In genomic region chr4:167595898-167596297, GRCh38 we compare ENCODE assay signal across 15 cellular contexts.
DNase-seq lines count a peak whose midpoint lies in the region; ATAC-seq, FAIRE-seq and TF ChIP-seq lines count a peak whose summit lies in the region.
"Had no signal": no experiment of that assay in that cellular context is flagged by ENCODE, and none has a peak within 500 bp of the region (broad histone marks: within the 10 kb centered on the region; RNA-seq: fewer than 3 reads in every experiment).

No MANE protein-coding gene starts in this region.

- BruUV-seq in mammary epithelial cell (replicated peaks; lab: Mats Ljungman, UMichigan) (no TSS peak), MCF 10A (replicated peaks; lab: Mats Ljungman, UMichigan) (no TSS peak), GM12878 (replicated peaks; lab: Mats Ljungman, UMichigan) (no TSS peak)

- H3K9me3 ChIP-seq in mammary epithelial cell (replicated peaks; ENCODE audit: insufficient read depth, low read length) (no peaks in the 10 kb centered on the region), GM12878 (replicated peaks; ENCODE audit: control insufficient read depth, insufficient read depth, low read length) (no peaks in the 10 kb centered on the region)
- H3K9me3 ChIP-seq: BE2C had no signal

- no peaks in the 10 kb centered on the region for H3K9me3 Mint-ChIP-seq in MCF 10A (ENCODE audit: unreplicated experiment)
- peaks cover 3% of the 10 kb centered on the region for H3K9me3 Mint-ChIP-seq in activated T-helper 2 cell treated with anti-CD3 and anti-CD28 coated beads, Interferon-gamma antibody, Interleukin-2, Interleukin-4, amounts not matched to agents 10 μg/mL and 5 μg/mL and 100 μg/mL, durations not matched to agents 14 hours and 24 hours and 36 hours

- H3K4me2 ChIP-seq in mammary epithelial cell (ENCODE audit: insufficient read depth, low read depth, low read length) (peak overlapping the region; percentile 5), GM12878 (ENCODE audit: control insufficient read depth, insufficient read depth) (no peak overlapping the region)

- intact Hi-C loops in mammary epithelial cell (cut with micrococcal nuclease) (no loop called here), MCF 10A (cut with micrococcal nuclease) (no loop called here), GM12878 (cut with micrococcal nuclease; ENCODE audit: unreplicated experiment) (no loop called here), head of caudate nucleus (cut with DNase I) (no loop called here)
- intact Hi-C loops in activated T-helper 2 cell treated with anti-CD3 and anti-CD28 coated beads, Interferon-gamma antibody, Interleukin-2, Interleukin-4, amounts not matched to agents 10 μg/mL and 5 μg/mL and 100 μg/mL, durations not matched to agents 14 hours and 24 hours and 36 hours (cut with micrococcal nuclease), result no loop called here

- in situ Hi-C loops in mammary epithelial cell (cut with MboI; ENCODE audit: low sequenced_read_pairs in 2 of 2) (no loop called here), GM12878 (cut with MboI) (no loop called here)

- POLR2A ChIA-PET in MCF 10A (lab: Yijun Ruan, JAX) (no interaction called here), GM12878 (lab: Charles Lee) (no interaction called here)

- RAD21 ChIA-PET in GM12878 (lab: Charles Lee; ENCODE audit: unreplicated experiment), result no interaction called here

- H3K36me3 ChIP-seq in mammary epithelial cell (ENCODE audit: insufficient read depth, low read length) (no peaks in the 10 kb centered on the region), GM12878 (ENCODE audit: control insufficient read depth in 2 of 2, insufficient read depth in 2 of 2, low read length in 1 of 2) (no peaks in the 10 kb centered on the region)
- H3K36me3 ChIP-seq: BE2C had no signal

- no peak for TF ChIP-seq CTCF in mammary epithelial cell (conservative IDR thresholded peaks at IDR 0.05 in 1 of 2, IDR thresholded peaks at IDR 0.05 in 1 of 2; ENCODE audit: extremely low read depth in 1 of 2, insufficient read depth in 1 of 2, low read depth in 1 of 2, low read length in 2 of 2)
- no peak for TF ChIP-seq CTCF in MCF 10A (IDR thresholded peaks at IDR 0.05; ENCODE audit: unreplicated experiment)
- no peak for TF ChIP-seq CTCF in GM12878 (IDR thresholded peaks at IDR 0.05 in 2 of 3, conservative IDR thresholded peaks at IDR 0.05 in 1 of 3; ENCODE audit: control insufficient read depth in 2 of 3, extremely low read depth in 1 of 3, insufficient read depth in 1 of 3, low read depth in 3 of 3, low read length in 3 of 3)
- TF ChIP-seq CTCF in D721Med (IDR thresholded peaks at IDR 0.05; ENCODE audit: insufficient read depth, missing control alignments), result no peak

- H3K4me3 ChIP-seq in mammary epithelial cell (replicated peaks in 1 of 3; ENCODE audit: insufficient read depth in 1 of 3, low read depth in 2 of 3, low read length in 3 of 3), result no peak overlapping the region
- no peak overlapping the region for H3K4me3 ChIP-seq in GM12878
- H3K4me3 ChIP-seq: GM23248 had no signal

- H3K4me1 Mint-ChIP-seq in MCF 10A (ENCODE audit: insufficient read depth, unreplicated experiment), result no peaks in the 10 kb centered on the region
- H3K4me1 Mint-ChIP-seq in activated T-helper 2 cell treated with anti-CD3 and anti-CD28 coated beads, Interferon-gamma antibody, Interleukin-2, Interleukin-4, amounts not matched to agents 10 μg/mL and 5 μg/mL and 100 μg/mL, durations not matched to agents 14 hours and 24 hours and 36 hours (ENCODE audit: low read depth), result no peaks in the 10 kb centered on the region
- H3K4me1 Mint-ChIP-seq: CD4-positive, alpha-beta memory T cell had no signal

- H3K9ac ChIP-seq in mammary epithelial cell (ENCODE audit: insufficient read depth, low read length) (no peak overlapping the region), GM12878 (ENCODE audit: control insufficient read depth, insufficient read depth, low read length) (no peak overlapping the region)
- H3K9ac ChIP-seq: GM23248 had no signal

- H3K79me2 ChIP-seq in mammary epithelial cell (ENCODE audit: insufficient read depth, low read length) (no peaks in the 10 kb centered on the region), GM12878 (ENCODE audit: control insufficient read depth, insufficient read depth, low read length) (no peaks in the 10 kb centered on the region)

- peak overlapping the region; percentile 50 for H2AFZ ChIP-seq in mammary epithelial cell (ENCODE audit: low read depth, low read length)
- H2AFZ ChIP-seq in GM12878 (ENCODE audit: control insufficient read depth, low read depth, low read length), result no peak overlapping the region
- H2AFZ ChIP-seq: GM23248 had no signal

- TF ChIP-seq RAD21 in GM12878 (IDR thresholded peaks at IDR 0.05; ENCODE audit: insufficient read depth, low read depth, low read length), result no peak

- CTCF ChIA-PET in mammary epithelial cell (lab: Charles Lee; ENCODE audit: low non-redundant PET) (no interaction called here), MCF 10A (lab: Yijun Ruan, JAX) (no interaction called here), GM12878 (lab: Yijun Ruan, JAX) (no interaction called here)

- SMC1A ChIA-PET in GM12878 (lab: Charles Lee; ENCODE audit: uncharacterized antibody, unreplicated experiment), result no interaction called here

- no peak for TF ChIP-seq EP300 in GM12878 (IDR thresholded peaks at IDR 0.05; ENCODE audit: borderline replicate concordance in 1 of 2, control insufficient read depth in 1 of 2, low read depth in 2 of 2, low read length in 2 of 2)

- 18% methylated on average over 3 of the region's 3 CpGs for WGBS in mammary epithelial cell (ENCODE audit: low coverage, missing lambda C conversion rate)
- WGBS in GM12878 (ENCODE audit: insufficient coverage, insufficient replicate concordance, low lambda C conversion rate, missing lambda C conversion rate), result 35% methylated on average over 3 of the region's 3 CpGs

- no peak for TF ChIP-seq POLR2A in GM12878 (IDR thresholded peaks at IDR 0.05; ENCODE audit: low read depth, low read length)

- H3K27me3 ChIP-seq in mammary epithelial cell (ENCODE audit: insufficient read depth, low read length) (no peaks in the 10 kb centered on the region), GM12878 (replicated peaks in 1 of 2; ENCODE audit: control insufficient read depth in 2 of 2, insufficient read depth in 2 of 2, low read length in 1 of 2) (no peaks in the 10 kb centered on the region)
- H3K27me3 ChIP-seq: BE2C had no signal

- no peak overlapping the region for H3K4me3 Mint-ChIP-seq in MCF 10A (ENCODE audit: unreplicated experiment)
- no peak overlapping the region for H3K4me3 Mint-ChIP-seq in activated T-helper 2 cell treated with anti-CD3 and anti-CD28 coated beads, Interferon-gamma antibody, Interleukin-2, Interleukin-4, amounts not matched to agents 10 μg/mL and 5 μg/mL and 100 μg/mL, durations not matched to agents 14 hours and 24 hours and 36 hours (ENCODE audit: low read depth)
- H3K4me3 Mint-ChIP-seq: CD4-positive, alpha-beta memory T cell had no signal

- H3K4me1 ChIP-seq in mammary epithelial cell (ENCODE audit: insufficient read depth, low read length) (no peaks in the 10 kb centered on the region), GM12878 (ENCODE audit: control insufficient read depth, insufficient read depth, low read length) (no peaks in the 10 kb centered on the region)

- H3K27ac ChIP-seq in mammary epithelial cell (ENCODE audit: insufficient read depth, low read depth, low read length), result no peak overlapping the region
- H3K27ac ChIP-seq in GM12878 (ENCODE audit: control insufficient read depth, insufficient read depth), result no peak overlapping the region
- H3K27ac ChIP-seq: C4-2B, GM23248 had no signal

- DNase-seq in mammary epithelial cell, result no peak
- no peak for DNase-seq in MCF 10A (ENCODE audit: unreplicated experiment)
- peak; percentile 26 for DNase-seq in H4 (ENCODE audit: low spot score)
- DNase-seq in GM12878 (ENCODE audit: low read depth, low spot score), result peak; percentile 1
- no peak for DNase-seq in head of caudate nucleus
- no peak for DNase-seq in D721Med (ENCODE audit: insufficient read length, low spot score)
- no peak for DNase-seq in activated T-helper 2 cell treated with anti-CD3 and anti-CD28 coated beads, Interferon-gamma antibody, Interleukin-2, Interleukin-4, amounts not matched to agents 10 μg/mL and 5 μg/mL and 100 μg/mL, durations not matched to agents 14 hours and 24 hours and 36 hours (ENCODE audit: low spot score)
- DNase-seq: 8988T; BE2C; CD4-positive, alpha-beta memory T cell; DMS153; GM23248; H7 had no signal

- no peak for ATAC-seq in GM12878

- dilution Hi-C loops in mammary epithelial cell (cut with HindIII; ENCODE audit: low sequenced_read_pairs), result no loop called here

- FAIRE-seq in GM12878 (lab: Jason Lieb, UNC) (no peak), D721Med (lab: Jason Lieb, UNC) (no peak)
- FAIRE-seq: GM12891 had no signal

- no peaks in the 10 kb centered on the region for H3K36me3 Mint-ChIP-seq in MCF 10A (ENCODE audit: insufficient read depth, unreplicated experiment)
- H3K36me3 Mint-ChIP-seq in activated T-helper 2 cell treated with anti-CD3 and anti-CD28 coated beads, Interferon-gamma antibody, Interleukin-2, Interleukin-4, amounts not matched to agents 10 μg/mL and 5 μg/mL and 100 μg/mL, durations not matched to agents 14 hours and 24 hours and 36 hours (ENCODE audit: low read depth), result no peaks in the 10 kb centered on the region
- H3K36me3 Mint-ChIP-seq: CD4-positive, alpha-beta memory T cell had no signal

- H3K27ac Mint-ChIP-seq in MCF 10A (ENCODE audit: low read depth, unreplicated experiment), result no peak overlapping the region
- no peak overlapping the region for H3K27ac Mint-ChIP-seq in activated T-helper 2 cell treated with anti-CD3 and anti-CD28 coated beads, Interferon-gamma antibody, Interleukin-2, Interleukin-4, amounts not matched to agents 10 μg/mL and 5 μg/mL and 100 μg/mL, durations not matched to agents 14 hours and 24 hours and 36 hours
- H3K27ac Mint-ChIP-seq: CD4-positive, alpha-beta memory T cell had no signal

- no peaks in the 10 kb centered on the region for H3K27me3 Mint-ChIP-seq in MCF 10A (ENCODE audit: insufficient read depth, unreplicated experiment)
- no peaks in the 10 kb centered on the region for H3K27me3 Mint-ChIP-seq in activated T-helper 2 cell treated with anti-CD3 and anti-CD28 coated beads, Interferon-gamma antibody, Interleukin-2, Interleukin-4, amounts not matched to agents 10 μg/mL and 5 μg/mL and 100 μg/mL, durations not matched to agents 14 hours and 24 hours and 36 hours (ENCODE audit: low read depth)
- H3K27me3 Mint-ChIP-seq: CD4-positive, alpha-beta memory T cell had no signal

- no peaks in the 10 kb centered on the region for H4K20me1 ChIP-seq in mammary epithelial cell (ENCODE audit: insufficient read depth, low read length)
- H4K20me1 ChIP-seq in GM12878 (ENCODE audit: control insufficient read depth, insufficient read depth), result no peaks in the 10 kb centered on the region

TF ChIP-seq in GM12878, 131 proteins besides CTCF, POLR2A, EP300 and RAD21 (continues in another document):
- TF ChIP-seq ELK1 (IDR thresholded peaks at IDR 0.05; ENCODE audit: low read depth, low read length), result no peak

Comparison
In these comparisons a context has a peak if more than half of its experiments do, and no peak if none do; other contexts are left out.
1. DNase-seq: peak in H4 (single experiment) and GM12878 (single experiment); none in mammary epithelial cell (single experiment), MCF 10A (single experiment), head of caudate nucleus (0 of 42), D721Med (single experiment) and activated T-helper 2 cell treated with anti-CD3 and anti-CD28 coated beads, Interferon-gamma antibody, Interleukin-2, Interleukin-4, amounts not matched to agents 10 μg/mL and 5 μg/mL and 100 μg/mL, durations not matched to agents 14 hours and 24 hours and 36 hours (single experiment).